20 cellular contexts compared by ENCODE assay signal in the genomic region with DNA sequence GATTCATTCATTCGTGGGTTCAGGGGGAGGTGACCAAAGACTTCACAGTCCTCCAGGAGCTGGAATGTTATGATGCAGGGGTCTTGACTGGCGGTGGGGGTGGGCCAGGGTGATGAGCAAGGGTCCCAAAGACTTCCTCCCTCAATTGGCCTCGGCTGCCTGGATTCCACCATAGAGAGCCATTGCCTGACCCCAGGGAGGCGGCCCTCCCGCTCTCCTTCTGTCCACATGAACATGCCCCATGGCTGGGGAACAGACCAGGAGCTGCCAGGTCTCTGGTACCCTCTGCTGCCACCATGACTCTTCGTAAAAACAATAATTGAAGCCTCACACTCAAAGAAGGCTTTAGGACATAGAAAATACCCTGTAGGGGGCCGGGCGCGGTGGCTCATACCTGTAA.
"Had no signal": no experiment of that assay in that cellular context is flagged by ENCODE, and none has a peak within 500 bp of the region (broad histone marks: within the 10 kb centered on the region; RNA-seq: fewer than 3 reads in every experiment).

No MANE protein-coding gene starts in this region.

- H3K9me3 ChIP-seq: adrenal gland, body of pancreas, mucosa of descending colon, psoas muscle, thoracic aorta had no signal

- H3K27ac Mint-ChIP-seq: dendritic cell treated with granulocyte-macrophage colony-stimulating factor and Interleukin-4, amounts not matched to agents 40 ng/mL and 50 ng/mL, for 4 days; natural killer cell; stimulated activated naive CD8-positive, alpha-beta T cell treated with anti-CD3 and anti-CD28 coated beads, Interleukin-15, Interleukin-2, amounts not matched to agents 100 ng/mL and 50 ng/mL, for 24 hours; T-helper 17 cell had no signal

- H3K27me3 ChIP-seq: adrenal gland had no signal

- H3K9me3 Mint-ChIP-seq: dendritic cell treated with granulocyte-macrophage colony-stimulating factor and Interleukin-4, amounts not matched to agents 40 ng/mL and 50 ng/mL, for 4 days; effector memory CD8-positive, alpha-beta T cell; natural killer cell; stimulated activated naive CD8-positive, alpha-beta T cell treated with anti-CD3 and anti-CD28 coated beads, Interleukin-15, Interleukin-2, amounts not matched to agents 100 ng/mL and 50 ng/mL, for 24 hours had no signal

- H3K27me3 Mint-ChIP-seq: stimulated activated naive CD8-positive, alpha-beta T cell treated with anti-CD3 and anti-CD28 coated beads, Interleukin-15, Interleukin-2, amounts not matched to agents 100 ng/mL and 50 ng/mL, for 24 hours had no signal

- ATAC-seq: body of pancreas; effector memory CD8-positive, alpha-beta T cell; left cardiac atrium; mucosa of descending colon; natural killer cell; psoas muscle; T-helper 17 cell had no signal

- H3K4me1 ChIP-seq: adrenal gland, body of pancreas, psoas muscle had no signal

- H3K36me3 ChIP-seq: adrenal gland, thoracic aorta had no signal

- H3K4me3 Mint-ChIP-seq: dendritic cell treated with granulocyte-macrophage colony-stimulating factor and Interleukin-4, amounts not matched to agents 40 ng/mL and 50 ng/mL, for 4 days; effector memory CD8-positive, alpha-beta T cell; natural killer cell; stimulated activated naive CD8-positive, alpha-beta T cell treated with anti-CD3 and anti-CD28 coated beads, Interleukin-15, Interleukin-2, amounts not matched to agents 100 ng/mL and 50 ng/mL, for 24 hours; T-helper 17 cell had no signal

- H3K4me3 ChIP-seq: adrenal gland, body of pancreas, mucosa of descending colon, psoas muscle, thoracic aorta had no signal

- DNase-seq: activated CD4-positive, alpha-beta T cell treated with anti-CD3 and anti-CD28 coated beads, Interleukin-2, amount 50 U/mL, for 4 hours; activated CD4-positive, CD25-positive, alpha-beta regulatory T cell; activated naive CD4-positive, alpha-beta T cell treated with anti-CD3 and anti-CD28 coated beads, Interleukin-2, amount 50 U/mL, for 16 hours; activated T-cell treated with anti-CD3 and anti-CD28 coated beads, Interleukin-2, amount 50 U/mL, for 1 hour; adrenal gland; body of pancreas; effector memory CD8-positive, alpha-beta T cell; erythroblast; hypothalamus; left cardiac atrium; mucosa of descending colon; natural killer cell; occipital lobe; stimulated activated CD4-positive, alpha-beta T cell treated with anti-CD3 and anti-CD28 coated beads, Interleukin-2, amount 100 ng/mL, for 48 hours; stimulated activated CD8-positive, alpha-beta memory T cell treated with anti-CD3 and anti-CD28 coated beads, Interleukin-4, amount 100 ng/mL, for 48 hours; T-helper 17 cell had no signal

- H3K36me3 Mint-ChIP-seq: natural killer cell had no signal

- H3K27ac ChIP-seq: adrenal gland, body of pancreas, psoas muscle, thoracic aorta had no signal

- H3K4me1 Mint-ChIP-seq: T-helper 17 cell had no signal
